ENCODE assay signal across 1 cellular context in genomic region chr1:209641216-209642181, GRCh38.
TF ChIP-seq lines count a peak whose summit lies in the region.

No MANE protein-coding gene starts in this region.

TF ChIP-seq in K562, 482 proteins besides CTCF, POLR2A, EP300 and RAD21:
- TF ChIP-seq KAT7 (CRISPR knock-in tag; IDR thresholded peaks at IDR 0.05; ENCODE audit: borderline replicate concordance) (no peak), ZNF778 (CRISPR knock-in tag; IDR thresholded peaks at IDR 0.05) (no peak), HDAC2 (IDR thresholded peaks at IDR 0.05) (peak; percentile 87; the same call in 1 of the 2 replicates), ESRRA (IDR thresholded peaks at IDR 0.05; ENCODE audit: borderline replicate concordance, low read depth) (peak; percentile 94), ZNF347 (CRISPR knock-in tag; IDR thresholded peaks at IDR 0.05; ENCODE audit: low read depth) (no peak), C11orf30 (IDR thresholded peaks at IDR 0.05; ENCODE audit: low read depth) (peak; percentile 46; the same call in 1 of the 2 replicates), ZNF316 (IDR thresholded peaks at IDR 0.05) (peak; percentile 43; the same call in 1 of the 2 replicates), ETV5 (CRISPR knock-in tag; IDR thresholded peaks at IDR 0.05; ENCODE audit: low read depth) (0 out of 2 replicates have a peak, but pooled peaks have one; percentile 47), BDP1 (IDR thresholded peaks at IDR 0.05; ENCODE audit: insufficient read depth, insufficient read length) (no peak), FOXJ2 (tag; IDR thresholded peaks at IDR 0.05) (no peak), RFX1 (IDR thresholded peaks at IDR 0.05) (peak; percentile 23; the same call in 1 of the 2 replicates), MAFK (IDR thresholded peaks at IDR 0.05; ENCODE audit: low read length) (0 out of 2 replicates have a peak, but pooled peaks have one; percentile 17), FOSL1 (tag; conservative IDR thresholded peaks at IDR 0.05) (peak; percentile 54), NFE2L1 (tag; IDR thresholded peaks at IDR 0.05; ENCODE audit: borderline replicate concordance, low read depth) (no peak), TFAP4 (CRISPR knock-in tag; IDR thresholded peaks at IDR 0.05; ENCODE audit: borderline replicate concordance) (peak; percentile 58), CXXC5 (CRISPR knock-in tag; IDR thresholded peaks at IDR 0.05) (no peak), BCOR (IDR thresholded peaks at IDR 0.05) (peak; percentile 92), RBM25 (IDR thresholded peaks at IDR 0.05; ENCODE audit: low read depth, low read length, severe bottlenecking) (peak; percentile 98), YBX1 (IDR thresholded peaks at IDR 0.05) (no peak), CBX1 (IDR thresholded peaks at IDR 0.05; ENCODE audit: low read depth) (peak; percentile 44; the same call in 1 of the 2 replicates), ZNF584 (CRISPR knock-in tag; IDR thresholded peaks at IDR 0.05; ENCODE audit: low read depth) (no peak), ADNP (tag; IDR thresholded peaks at IDR 0.05) (peak; percentile 68; the same call in 1 of the 2 replicates), ETS1 (conservative IDR thresholded peaks at IDR 0.05; ENCODE audit: control insufficient read depth, low read depth, low read length) (no peak), KDM1A (IDR thresholded peaks at IDR 0.05) (peak; percentile 67 to 72; a peak in 3 of 4 replicates), CBFB (CRISPR knock-in tag; IDR thresholded peaks at IDR 0.05) (0 out of 2 replicates have a peak, but pooled peaks have one; percentile 33), MEIS2 (IDR thresholded peaks at IDR 0.05; ENCODE audit: partially characterized antibody) (peak; percentile 2), SLC30A9 (CRISPR knock-in tag; IDR thresholded peaks at IDR 0.05) (no peak), ZNF592 (IDR thresholded peaks at IDR 0.05) (0 out of 2 replicates have a peak, but pooled peaks have one; percentile 56), RCOR1 (IDR thresholded peaks at IDR 0.05; ENCODE audit: borderline replicate concordance in 1 of 2, low read depth in 2 of 2, low read length in 2 of 2) (peak in 1 of 2 experiments; percentile 62; a peak in 2 of 4 replicates), ZNF583 (CRISPR knock-in tag; IDR thresholded peaks at IDR 0.05) (no peak), ARID1B (IDR thresholded peaks at IDR 0.05) (0 out of 2 replicates have a peak, but pooled peaks have one; percentile 18), SMARCA5 (IDR thresholded peaks at IDR 0.05) (peak; percentile 80; the same call in 1 of the 2 replicates), ZBTB26 (CRISPR knock-in tag; IDR thresholded peaks at IDR 0.05) (no peak), JUND (IDR thresholded peaks at IDR 0.05; ENCODE audit: borderline replicate concordance, low read depth, low read length) (no peak), JUND (tag; IDR thresholded peaks at IDR 0.05; ENCODE audit: borderline replicate concordance, low read depth, low read length) (no peak), ZNF282 (CRISPR knock-in tag; IDR thresholded peaks at IDR 0.05) (no peak)
